8 cellular contexts compared by ENCODE assay signal in genomic region chr16:67857547-67858233, GRCh38. TPM values are rescaled to one million over a fixed set of nuclear protein-coding genes. Genes with fewer than 3 reads are reported as not detected.
A peak's percentile ranks its signal among the peaks of the same experiment; 100 is the strongest.
DNase-seq lines count a peak whose midpoint lies in the region; ATAC-seq, FAIRE-seq and TF ChIP-seq lines count a peak whose summit lies in the region.

No MANE protein-coding gene starts in this region.

- H4K20me1 ChIP-seq in IMR-90 (ENCODE audit: insufficient read depth, low read length), result peaks cover 97% of the 10 kb centered on the region

- no peak overlapping the region for H2BK120ac ChIP-seq in IMR-90 (ENCODE audit: low read depth, low read length)

- H3K4me3 ChIP-seq in CD8-positive, alpha-beta memory T cell (ENCODE audit: low read length), result no peak overlapping the region
- no peak overlapping the region for H3K4me3 ChIP-seq in IMR-90 (ENCODE audit: insufficient read depth, low read depth, low read length)

- H3K27ac ChIP-seq in CD8-positive, alpha-beta memory T cell (ENCODE audit: low read depth, low read length), result peak overlapping the region; percentile 61
- no peak overlapping the region for H3K27ac ChIP-seq in IMR-90 (ENCODE audit: insufficient read depth, low read length)

- H3K23ac ChIP-seq in IMR-90 (ENCODE audit: low read depth, low read length), result no peak overlapping the region

- POLR2A ChIA-PET in CD8-positive, alpha-beta memory T cell (lab: Charles Lee), result no interaction called here
- POLR2A ChIA-PET in IMR-90 (lab: Charles Lee; ENCODE audit: unreplicated experiment), result no interaction called here

- BruUV-seq in IMR-90 (replicated peaks; lab: Mats Ljungman, UMichigan), result no TSS peak

- peak in 3 of 5 donors; percentile 29 to 61 (median 35) for DNase-seq in CD8-positive, alpha-beta memory T cell
- DNase-seq in IMR-90, result peak; percentile 92
- DNase-seq in activated T-helper 1 cell treated with anti-CD3 and anti-CD28 coated beads, Interleukin-12 subunit alpha, Interleukin-12 subunit beta, Interleukin-2, Interleukin-4 antibody, amounts not matched to agents 30 ng/mL and 10 ng/mL and 1 ng/mL, durations not matched to agents 14 hours and 24 hours and 36 hours (ENCODE audit: low spot score), result no peak
- DNase-seq in Right ventricle myocardium inferior (ENCODE audit: missing footprints), result peak; percentile 69
- DNase-seq in progenitor cell of endocrine pancreas (ENCODE audit: low spot score, unreplicated experiment), result no peak
- DNase-seq in D721Med (ENCODE audit: insufficient read length, low spot score), result no peak
- no peak for DNase-seq in KG1 (lab: John Stamatoyannopoulos, UW)

- H3K4me2 ChIP-seq in IMR-90 (ENCODE audit: low read depth, low read length), result no peak overlapping the region

- no peak overlapping the region for H2AFZ ChIP-seq in IMR-90 (replicated peaks; ENCODE audit: low read length, poor library complexity)

- peak overlapping the region; percentile 15 to 95 (median 88) for H3K27ac Mint-ChIP-seq in CD8-positive, alpha-beta memory T cell
- peak overlapping the region; percentile 72 for H3K27ac Mint-ChIP-seq in activated T-helper 1 cell treated with anti-CD3 and anti-CD28 coated beads, Interleukin-12 subunit alpha, Interleukin-12 subunit beta, Interleukin-2, Interleukin-4 antibody, amounts not matched to agents 30 ng/mL and 10 ng/mL and 1 ng/mL, durations not matched to agents 14 hours and 24 hours and 36 hours
- H3K27ac Mint-ChIP-seq in progenitor cell of endocrine pancreas, result peak overlapping the region; percentile 94

- no peaks in the 10 kb centered on the region for H3K36me3 ChIP-seq in CD8-positive, alpha-beta memory T cell (ENCODE audit: insufficient read depth, low read length)
- H3K36me3 ChIP-seq in IMR-90 (ENCODE audit: control insufficient read depth, insufficient read depth, low read length), result peaks cover 17% of the 10 kb centered on the region

- TF ChIP-seq POLR2A in IMR-90 (IDR thresholded peaks at IDR 0.05; ENCODE audit: low read depth, low read length), result no peak

- H3K36me3 Mint-ChIP-seq in CD8-positive, alpha-beta memory T cell, result peaks cover 0 to 22% (median 2%) of the 10 kb centered on the region in 3 donors
- peaks cover 15% of the 10 kb centered on the region for H3K36me3 Mint-ChIP-seq in activated T-helper 1 cell treated with anti-CD3 and anti-CD28 coated beads, Interleukin-12 subunit alpha, Interleukin-12 subunit beta, Interleukin-2, Interleukin-4 antibody, amounts not matched to agents 30 ng/mL and 10 ng/mL and 1 ng/mL, durations not matched to agents 14 hours and 24 hours and 36 hours (ENCODE audit: low read depth)
- H3K36me3 Mint-ChIP-seq in progenitor cell of endocrine pancreas (ENCODE audit: insufficient read depth), result peaks cover 11% of the 10 kb centered on the region

- ATAC-seq in IMR-90 (ENCODE audit: low read depth), result peak; percentile 96
- ATAC-seq in Right ventricle myocardium inferior, result peak; percentile 93
- ATAC-seq in HG02610 (IDR thresholded peaks at IDR 0.05; ENCODE audit: unreplicated experiment), result no peak

- no peak; the same call in 1 of the 2 replicates for TF ChIP-seq RAD21 in IMR-90 (IDR thresholded peaks at IDR 0.05; ENCODE audit: low read length)

- no peaks in the 10 kb centered on the region for H3K27me3 ChIP-seq in CD8-positive, alpha-beta memory T cell (ENCODE audit: insufficient read depth, low read length, poor library complexity, severe bottlenecking)
- no peaks in the 10 kb centered on the region for H3K27me3 ChIP-seq in IMR-90 (ENCODE audit: control insufficient read depth, insufficient read depth, low read length)

- no peak overlapping the region for H3K4ac ChIP-seq in IMR-90 (ENCODE audit: low read depth, low read length)

- peaks cover 18% of the 10 kb centered on the region for H3K4me1 ChIP-seq in CD8-positive, alpha-beta memory T cell (ENCODE audit: insufficient read depth, low read length)
- H3K4me1 ChIP-seq in IMR-90 (ENCODE audit: control insufficient read depth, insufficient read depth, low read length), result peaks cover 21% of the 10 kb centered on the region

- peak overlapping the region in 3 of 7 donors; percentile 24 to 48 (median 44) for H3K4me3 Mint-ChIP-seq in CD8-positive, alpha-beta memory T cell
- H3K4me3 Mint-ChIP-seq in activated T-helper 1 cell treated with anti-CD3 and anti-CD28 coated beads, Interleukin-12 subunit alpha, Interleukin-12 subunit beta, Interleukin-2, Interleukin-4 antibody, amounts not matched to agents 30 ng/mL and 10 ng/mL and 1 ng/mL, durations not matched to agents 14 hours and 24 hours and 36 hours, result no peak overlapping the region
- no peak overlapping the region for H3K4me3 Mint-ChIP-seq in progenitor cell of endocrine pancreas (ENCODE audit: low read depth)

- no peak overlapping the region for H2BK20ac ChIP-seq in IMR-90 (ENCODE audit: low read depth, low read length)

- WGBS in IMR-90 (ENCODE audit: extremely low coverage in 2 of 2, insufficient read length in 1 of 2), 2 experiments, result no CpG with 5 or more reads among the region's 3 CpGs

- H4K5ac ChIP-seq in IMR-90 (ENCODE audit: low read depth, low read length), result no peak overlapping the region

- no peak overlapping the region for H4K8ac ChIP-seq in IMR-90 (ENCODE audit: low read depth in 2 of 2, low read length in 2 of 2)

- no peak for FAIRE-seq in D721Med (lab: Jason Lieb, UNC)

- H3K14ac ChIP-seq in IMR-90 (replicated peaks; ENCODE audit: low read depth, low read length), result no peak overlapping the region

- no peaks in the 10 kb centered on the region for H3K9me3 Mint-ChIP-seq in CD8-positive, alpha-beta memory T cell
- H3K9me3 Mint-ChIP-seq in activated T-helper 1 cell treated with anti-CD3 and anti-CD28 coated beads, Interleukin-12 subunit alpha, Interleukin-12 subunit beta, Interleukin-2, Interleukin-4 antibody, amounts not matched to agents 30 ng/mL and 10 ng/mL and 1 ng/mL, durations not matched to agents 14 hours and 24 hours and 36 hours, result no peaks in the 10 kb centered on the region
- no peaks in the 10 kb centered on the region for H3K9me3 Mint-ChIP-seq in progenitor cell of endocrine pancreas (ENCODE audit: low read depth)

- no peak overlapping the region for H2BK15ac ChIP-seq in IMR-90 (ENCODE audit: low read depth, low read length)

- peak overlapping the region; percentile 1 for H2AK9ac ChIP-seq in IMR-90 (replicated peaks; ENCODE audit: low read depth, low read length, poor library complexity)

- H4K91ac ChIP-seq in IMR-90 (ENCODE audit: insufficient read depth, low read depth, low read length), result no peak overlapping the region

- CTCF ChIA-PET in CD8-positive, alpha-beta memory T cell (lab: Charles Lee), result interaction anchor here (0.9 to 1.6 kb wide), 2 partner anchors 26 to 29 kb away, joined by 3 to 5 read pairs; no protein-coding TSS in a partner anchor
- CTCF ChIA-PET in IMR-90 (lab: Yijun Ruan, JAX), result interaction anchor here (1.3 to 2.0 kb wide), 2 partner anchors 26 to 41 kb away, joined by 4 to 8 read pairs; partner anchors contain the start of gene NRN1L

- dilution Hi-C loops in IMR-90 (cut with HindIII; ENCODE audit: low sequenced_read_pairs, unreplicated experiment), result no loop called here

- H3K9ac ChIP-seq in IMR-90 (ENCODE audit: low read depth, low read length), result no peak overlapping the region

- TF ChIP-seq CTCF in IMR-90 (conservative IDR thresholded peaks at IDR 0.05; ENCODE audit: low read depth, low read length), result no peak
- no peak for TF ChIP-seq CTCF in progenitor cell of endocrine pancreas (IDR thresholded peaks at IDR 0.05; ENCODE audit: unreplicated experiment)
- TF ChIP-seq CTCF in D721Med (IDR thresholded peaks at IDR 0.05; ENCODE audit: insufficient read depth, missing control alignments), result no peak

- in situ Hi-C loops in IMR-90 (cut with MboI; ENCODE audit: low sequenced_read_pairs), result no loop called here

- no peak overlapping the region for H2AK5ac ChIP-seq in IMR-90 (ENCODE audit: low read depth, low read length)

- intact Hi-C loops in IMR-90 (cut with micrococcal nuclease), result no loop called here
- intact Hi-C loops in activated T-helper 1 cell treated with anti-CD3 and anti-CD28 coated beads, Interleukin-12 subunit alpha, Interleukin-12 subunit beta, Interleukin-2, Interleukin-4 antibody, amounts not matched to agents 30 ng/mL and 10 ng/mL and 1 ng/mL, durations not matched to agents 14 hours and 24 hours and 36 hours (cut with micrococcal nuclease), result no loop called here
- intact Hi-C loops in Right ventricle myocardium inferior (cut with DNase I), result no loop called here

- H3K18ac ChIP-seq in IMR-90 (ENCODE audit: low read depth, low read length), result no peak overlapping the region

- peaks cover 28 to 51% (median 38%) of the 10 kb centered on the region in 3 donors for H3K4me1 Mint-ChIP-seq in CD8-positive, alpha-beta memory T cell
- H3K4me1 Mint-ChIP-seq in activated T-helper 1 cell treated with anti-CD3 and anti-CD28 coated beads, Interleukin-12 subunit alpha, Interleukin-12 subunit beta, Interleukin-2, Interleukin-4 antibody, amounts not matched to agents 30 ng/mL and 10 ng/mL and 1 ng/mL, durations not matched to agents 14 hours and 24 hours and 36 hours (ENCODE audit: low read depth), result peaks cover 42% of the 10 kb centered on the region
- H3K4me1 Mint-ChIP-seq in progenitor cell of endocrine pancreas (ENCODE audit: low read depth), result peaks cover 29% of the 10 kb centered on the region

- H3K9me3 ChIP-seq in CD8-positive, alpha-beta memory T cell (ENCODE audit: low read length), result no peaks in the 10 kb centered on the region
- H3K9me3 ChIP-seq in IMR-90 (ENCODE audit: control insufficient read depth, insufficient read depth, low read length), result no peaks in the 10 kb centered on the region

- H3K56ac ChIP-seq in IMR-90 (ENCODE audit: extremely low read depth, insufficient read depth, low read length), result no peak overlapping the region

- peaks cover 62% of the 10 kb centered on the region for H3K9me1 ChIP-seq in IMR-90 (ENCODE audit: insufficient read depth, low read length)

- peaks cover 29 to 89% of the 10 kb centered on the region in 2 experiments for H3K79me1 ChIP-seq in IMR-90 (ENCODE audit: low read depth in 1 of 2, low read length in 2 of 2)

- H2BK5ac ChIP-seq in IMR-90 (ENCODE audit: low read depth, low read length, poor library complexity, severe bottlenecking), result no peak overlapping the region

- H3K27me3 Mint-ChIP-seq in CD8-positive, alpha-beta memory T cell, result no peaks in the 10 kb centered on the region
- no peaks in the 10 kb centered on the region for H3K27me3 Mint-ChIP-seq in activated T-helper 1 cell treated with anti-CD3 and anti-CD28 coated beads, Interleukin-12 subunit alpha, Interleukin-12 subunit beta, Interleukin-2, Interleukin-4 antibody, amounts not matched to agents 30 ng/mL and 10 ng/mL and 1 ng/mL, durations not matched to agents 14 hours and 24 hours and 36 hours (ENCODE audit: insufficient read depth)
- H3K27me3 Mint-ChIP-seq in progenitor cell of endocrine pancreas, result no peaks in the 10 kb centered on the region

RNA-seq across cellular contexts. Expression of gene CENPT, which starts 10.2 kb away (rescaled TPM):
- 10 to 100 TPM; 56.5 to 58.6 TPM for total RNA-seq in CD8-positive, alpha-beta memory T cell
- polyA plus RNA-seq in CD8-positive, alpha-beta memory T cell, result 14.3 TPM
- 33.3 TPM in 2 replicates for total RNA-seq in IMR-90 (2012; rRNA removed)
- polyA plus RNA-seq in IMR-90 (2012; rRNA removed), result 83.1 and 86.4 TPM in 2 replicates
- 42.5 and 48.8 TPM in 2 replicates for polyA plus RNA-seq in IMR-90 (2012; cell fraction: cytosol; rRNA removed)
- polyA plus RNA-seq in IMR-90 (2012; cell fraction: nucleus; rRNA removed; ENCODE audit: low replicate concordance), result 500 and 808 TPM in 2 replicates
- total RNA-seq in activated T-helper 1 cell treated with anti-CD3 and anti-CD28 coated beads, Interleukin-12 subunit alpha, Interleukin-12 subunit beta, Interleukin-2, Interleukin-4 antibody, amounts not matched to agents 30 ng/mL and 10 ng/mL and 1 ng/mL, durations not matched to agents 14 hours and 24 hours and 36 hours, result 41.6 and 45.0 TPM in 2 replicates
- total RNA-seq in Right ventricle myocardium inferior, result 21.3 TPM
- 76.2 and 80.6 TPM in 2 replicates for total RNA-seq in progenitor cell of endocrine pancreas

RNA-seq across cellular contexts. Expression of gene NUTF2, which starts 11.0 kb away (rescaled TPM):
- total RNA-seq in CD8-positive, alpha-beta memory T cell, result 100 to 1,000 TPM; 181 TPM
- 129 TPM for polyA plus RNA-seq in CD8-positive, alpha-beta memory T cell
- 42.7 and 55.0 TPM in 2 replicates for total RNA-seq in IMR-90 (2012; rRNA removed)
- polyA plus RNA-seq in IMR-90 (2012; rRNA removed), result 361 and 399 TPM in 2 replicates
- polyA plus RNA-seq in IMR-90 (2012; cell fraction: cytosol; rRNA removed), result 92.1 and 120 TPM in 2 replicates
- 102 and 127 TPM in 2 replicates for polyA plus RNA-seq in IMR-90 (2012; cell fraction: nucleus; rRNA removed; ENCODE audit: low replicate concordance)
- total RNA-seq in activated T-helper 1 cell treated with anti-CD3 and anti-CD28 coated beads, Interleukin-12 subunit alpha, Interleukin-12 subunit beta, Interleukin-2, Interleukin-4 antibody, amounts not matched to agents 30 ng/mL and 10 ng/mL and 1 ng/mL, durations not matched to agents 14 hours and 24 hours and 36 hours, result 183 and 186 TPM in 2 replicates
- 86.6 TPM for total RNA-seq in Right ventricle myocardium inferior
- 167 and 177 TPM in 2 replicates for total RNA-seq in progenitor cell of endocrine pancreas

RNA-seq across cellular contexts. Expression of gene EDC4, which starts 15.2 kb away (rescaled TPM):
- total RNA-seq in CD8-positive, alpha-beta memory T cell, result 100 to 1,000 TPM; 105 to 108 TPM
- polyA plus RNA-seq in CD8-positive, alpha-beta memory T cell, result 30.1 TPM
- total RNA-seq in IMR-90 (2012; rRNA removed), result 33.2 and 34.2 TPM in 2 replicates
- polyA plus RNA-seq in IMR-90 (2012; rRNA removed), result 64.0 and 66.1 TPM in 2 replicates
- polyA plus RNA-seq in IMR-90 (2012; cell fraction: cytosol; rRNA removed), result 30.7 and 38.1 TPM in 2 replicates
- 226 and 471 TPM in 2 replicates for polyA plus RNA-seq in IMR-90 (2012; cell fraction: nucleus; rRNA removed; ENCODE audit: low replicate concordance)
- total RNA-seq in activated T-helper 1 cell treated with anti-CD3 and anti-CD28 coated beads, Interleukin-12 subunit alpha, Interleukin-12 subunit beta, Interleukin-2, Interleukin-4 antibody, amounts not matched to agents 30 ng/mL and 10 ng/mL and 1 ng/mL, durations not matched to agents 14 hours and 24 hours and 36 hours, result 115 and 128 TPM in 2 replicates
- 35.4 TPM for total RNA-seq in Right ventricle myocardium inferior
- 96.8 and 110 TPM in 2 replicates for total RNA-seq in progenitor cell of endocrine pancreas

RNA-seq across cellular contexts. Expression of gene THAP11, which starts 15.6 kb away (rescaled TPM):
- total RNA-seq in CD8-positive, alpha-beta memory T cell, result 10 to 100 TPM; 52.6 to 55.1 TPM
- 153 TPM for polyA plus RNA-seq in CD8-positive, alpha-beta memory T cell
- 13.3 and 13.9 TPM in 2 replicates for total RNA-seq in IMR-90 (2012; rRNA removed)
- 14.5 and 16.7 TPM in 2 replicates for polyA plus RNA-seq in IMR-90 (2012; rRNA removed)
- 23.5 and 29.1 TPM in 2 replicates for polyA plus RNA-seq in IMR-90 (2012; cell fraction: cytosol; rRNA removed)
- polyA plus RNA-seq in IMR-90 (2012; cell fraction: nucleus; rRNA removed; ENCODE audit: low replicate concordance), result 7.1 and 11.0 TPM in 2 replicates
- total RNA-seq in activated T-helper 1 cell treated with anti-CD3 and anti-CD28 coated beads, Interleukin-12 subunit alpha, Interleukin-12 subunit beta, Interleukin-2, Interleukin-4 antibody, amounts not matched to agents 30 ng/mL and 10 ng/mL and 1 ng/mL, durations not matched to agents 14 hours and 24 hours and 36 hours, result 43.0 and 49.5 TPM in 2 replicates
- total RNA-seq in Right ventricle myocardium inferior, result 32.3 TPM
- 28.6 and 32.0 TPM in 2 replicates for total RNA-seq in progenitor cell of endocrine pancreas

RNA-seq across cellular contexts. Expression of gene NRN1L, which starts 27.0 kb away (rescaled TPM):
- under 1 TPM in 1 of 2 experiments, not detected in 1; 0.97 TPM for total RNA-seq in CD8-positive, alpha-beta memory T cell
- 0.83 TPM for polyA plus RNA-seq in CD8-positive, alpha-beta memory T cell
- total RNA-seq in IMR-90 (2012; rRNA removed) (not detected in 2 replicates), Right ventricle myocardium inferior (0.54 TPM), progenitor cell of endocrine pancreas (not detected in 2 replicates)
- polyA plus RNA-seq in IMR-90 (2012; rRNA removed), result 0.27 and 0.32 TPM in 2 replicates
- polyA plus RNA-seq in IMR-90 (2012; cell fraction: cytosol; rRNA removed), result 0.09 and 0.14 TPM in 2 replicates
- 3.2 and 5.5 TPM in 2 replicates for polyA plus RNA-seq in IMR-90 (2012; cell fraction: nucleus; rRNA removed; ENCODE audit: low replicate concordance)
- total RNA-seq in activated T-helper 1 cell treated with anti-CD3 and anti-CD28 coated beads, Interleukin-12 subunit alpha, Interleukin-12 subunit beta, Interleukin-2, Interleukin-4 antibody, amounts not matched to agents 30 ng/mL and 10 ng/mL and 1 ng/mL, durations not matched to agents 14 hours and 24 hours and 36 hours, result 0.65 and 0.76 TPM in 2 replicates

Comparison
In these comparisons a context has a peak if more than half of its experiments do, and no peak if none do; other contexts are left out.
1. DNase-seq: peak in CD8-positive, alpha-beta memory T cell (3 of 5), IMR-90 (single experiment) and Right ventricle myocardium inferior (single experiment); none in activated T-helper 1 cell treated with anti-CD3 and anti-CD28 coated beads, Interleukin-12 subunit alpha, Interleukin-12 subunit beta, Interleukin-2, Interleukin-4 antibody, amounts not matched to agents 30 ng/mL and 10 ng/mL and 1 ng/mL, durations not matched to agents 14 hours and 24 hours and 36 hours (single experiment), progenitor cell of endocrine pancreas (single experiment), D721Med (single experiment) and KG1 (single experiment).
2. Peak in every context shown above with its lines, with median percentiles within 50 percentile points of each other: H3K27ac Mint-ChIP-seq.